Comparison of ENCODE assay signal across 1 cellular context in genomic region chr11:69309800-69310280, GRCh38.
TF ChIP-seq lines count a peak whose summit lies in the region.

No MANE protein-coding gene starts in this region.

TF ChIP-seq in H1, 55 proteins besides CTCF, POLR2A, EP300 and RAD21:
- TF ChIP-seq EGR1 (IDR thresholded peaks at IDR 0.05; ENCODE audit: borderline replicate concordance, low read depth, low read length) (no peak), GTF2F1 (IDR thresholded peaks at IDR 0.05; ENCODE audit: borderline replicate concordance, low read depth, low read length) (no peak), SP2 (IDR thresholded peaks at IDR 0.05; ENCODE audit: low read length) (no peak)
